Comparison of ENCODE assay signal across 8 cellular contexts in the genomic region with DNA sequence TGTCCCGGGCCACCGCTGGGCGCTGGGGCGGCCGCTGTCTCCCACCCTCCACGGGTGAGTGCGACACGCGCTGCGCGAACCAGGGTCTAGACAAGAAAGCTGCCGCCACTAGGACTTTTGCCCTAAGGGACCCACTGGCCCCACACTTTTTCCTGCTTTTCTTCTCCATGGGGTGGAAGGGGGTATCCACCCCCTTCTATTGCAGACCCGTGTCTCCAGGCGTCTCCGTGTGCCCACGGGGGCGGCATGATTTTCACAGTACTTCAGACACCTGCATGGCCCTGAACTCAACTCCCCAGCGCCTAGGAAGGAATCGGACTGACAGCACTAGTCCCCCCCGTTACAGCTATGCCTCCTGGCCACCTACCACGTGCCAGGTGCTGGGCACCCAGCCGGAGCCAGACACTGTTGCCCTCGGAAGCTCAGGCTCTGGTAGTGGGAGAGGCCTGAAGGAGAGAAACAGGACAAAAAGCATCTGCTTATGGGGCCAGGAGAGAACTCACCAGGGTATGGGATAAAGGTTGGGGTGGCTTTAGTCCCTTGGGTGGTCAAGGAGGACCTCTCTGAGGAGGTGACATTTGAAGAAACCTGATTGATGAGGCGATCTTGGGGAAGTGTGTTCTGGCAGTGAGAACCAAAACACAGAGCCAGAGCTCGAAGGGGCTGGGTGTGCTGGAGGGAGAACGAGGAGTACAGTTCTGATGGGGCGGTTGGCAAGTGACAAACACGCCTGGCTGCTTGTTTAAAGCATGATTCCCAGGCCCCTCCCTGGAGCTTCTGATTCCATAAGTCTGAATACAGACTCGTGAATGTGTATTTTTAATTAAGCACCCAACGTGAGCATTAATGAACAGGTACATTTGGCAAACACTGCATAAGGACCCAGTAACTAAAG. TPM values are rescaled to one million over a fixed set of nuclear protein-coding genes. Genes with fewer than 3 reads are reported as not detected.
A peak's percentile ranks its signal among the peaks of the same experiment; 100 is the strongest.
DNase-seq lines count a peak whose midpoint lies in the region; ATAC-seq, FAIRE-seq and TF ChIP-seq lines count a peak whose summit lies in the region.

No MANE protein-coding gene starts in this region.

- TF ChIP-seq CTCF in A549 (IDR thresholded peaks at IDR 0.05) (no peak), H9 (conservative IDR thresholded peaks at IDR 0.05) (no peak)

- H3K36me3 ChIP-seq in mucosa of rectum (ENCODE audit: control insufficient read depth in 2 of 2, insufficient read depth in 2 of 2, low read length in 2 of 2), result peaks cover 0 to 4% of the 10 kb centered on the region in 2 donors

- H2AK5ac ChIP-seq in H9 (ENCODE audit: insufficient read length, low read length), result no peak overlapping the region

- no peaks in the 10 kb centered on the region for H4K20me1 ChIP-seq in H9 (ENCODE audit: control insufficient read depth, insufficient read depth, insufficient read length)

- no peak for TF ChIP-seq EP300 in A549 (IDR thresholded peaks at IDR 0.05)

- WGBS in A549 (ENCODE audit: missing lambda C conversion rate), result 71% methylated on average over 26 of the region's 30 CpGs
- no CpG with 5 or more reads among the region's 30 CpGs for WGBS in H9 (ENCODE audit: extremely low coverage, insufficient read length, low lambda C conversion rate)

- H3K27me3 Mint-ChIP-seq in H9 (ENCODE audit: low read depth), result peaks cover 74% of the 10 kb centered on the region

- no peak overlapping the region for H3K14ac ChIP-seq in H9 (ENCODE audit: insufficient read depth, low read length)

- H4K91ac ChIP-seq in H9 (ENCODE audit: insufficient read length, low read depth, low read length), result no peak overlapping the region

- H2AFZ ChIP-seq in H9 (ENCODE audit: low read length), result no peak overlapping the region

- H3K36me3 Mint-ChIP-seq in H9 (ENCODE audit: insufficient read depth in 1 of 3, low read depth in 3 of 3), result no peaks in the 10 kb centered on the region

- no peaks in the 10 kb centered on the region for H3K4me1 ChIP-seq in A549
- H3K4me1 ChIP-seq in H9 (ENCODE audit: insufficient read depth, low read length), result no peaks in the 10 kb centered on the region
- H3K4me1 ChIP-seq in mucosa of rectum (ENCODE audit: control insufficient read depth in 2 of 2, insufficient read depth in 2 of 2, low read length in 2 of 2), result peaks cover 20 to 27% of the 10 kb centered on the region in 2 donors

- no peak overlapping the region for H3K18ac ChIP-seq in H9 (ENCODE audit: insufficient read length, low read depth, low read length)

- H3K23ac ChIP-seq in H9 (ENCODE audit: insufficient read length, low read depth, low read length), result no peak overlapping the region

- TF ChIP-seq RAD21 in A549 (conservative IDR thresholded peaks at IDR 0.05 in 1 of 2, IDR thresholded peaks at IDR 0.05 in 1 of 2), result no peak

- no peak overlapping the region for H3K4ac ChIP-seq in H9 (ENCODE audit: low read depth, low read length)

- H3K56ac ChIP-seq in H9 (ENCODE audit: insufficient read length, low read depth, low read length), result no peak overlapping the region

- H3K23me2 ChIP-seq in H9 (ENCODE audit: insufficient read length, low read depth, low read length, poor library complexity, severe bottlenecking), result peaks cover 3% of the 10 kb centered on the region

- no peak overlapping the region for H4K8ac ChIP-seq in H9 (replicated peaks; ENCODE audit: insufficient read length, low read depth, low read length)

- TF ChIP-seq POLR2A in A549 (IDR thresholded peaks at IDR 0.05; ENCODE audit: low read length), result no peak

- H3K27ac Mint-ChIP-seq in H9, result no peak overlapping the region

- CTCF ChIA-PET in A549 (lab: Yijun Ruan, JAX), result interaction anchor here (0.6 to 3.0 kb wide), 4 partner anchors 20 to 237 kb away, joined by 3 to 10 read pairs (median 5); no protein-coding TSS in a partner anchor

- no peak overlapping the region for H3K9ac ChIP-seq in H9 (ENCODE audit: extremely low read depth, insufficient read length, low read length)
- peak overlapping the region; percentile 14 to 31 for H3K9ac ChIP-seq in mucosa of rectum (ENCODE audit: low read depth in 1 of 2, low read length in 2 of 2)

- peak overlapping the region; percentile 53 to 73 for H3K4me3 Mint-ChIP-seq in H9

- POLR2A ChIA-PET in A549 (lab: Yijun Ruan, JAX), result interaction anchor here (1.1 kb wide), 1 partner anchor 86 kb away, joined by 9 read pairs; no protein-coding TSS in a partner anchor

- H2BK120ac ChIP-seq in H9 (ENCODE audit: low read depth, low read length, poor library complexity, severe bottlenecking), result no peak overlapping the region

- H2BK20ac ChIP-seq in H9 (ENCODE audit: low read depth, low read length, poor library complexity, severe bottlenecking), result no peak overlapping the region

- no peak overlapping the region for H4K5ac ChIP-seq in H9 (ENCODE audit: insufficient read length, low read depth, low read length)

- no peak overlapping the region for H2BK12ac ChIP-seq in H9 (ENCODE audit: insufficient read length, low read depth, low read length)

- H3K9me3 ChIP-seq in A549, result peaks cover 9% of the 10 kb centered on the region; the same call in 2 of the 3 replicates
- H3K9me3 ChIP-seq in H9 (ENCODE audit: control insufficient read depth, low read depth, low read length), result no peaks in the 10 kb centered on the region
- H3K9me3 ChIP-seq in mucosa of rectum (ENCODE audit: control insufficient read depth in 2 of 2, low read length in 2 of 2), result no peaks in the 10 kb centered on the region

- H3K4me1 Mint-ChIP-seq in H9, result peaks cover 11 to 19% of the 10 kb centered on the region in 2 experiments

- FAIRE-seq in A549 (lab: Jason Lieb, UNC), result no peak

- no peak overlapping the region for H2BK5ac ChIP-seq in H9 (ENCODE audit: insufficient read length, low read length)

- DNase-seq in A549 (ENCODE audit: low read depth in 1 of 2, low spot score in 1 of 2) (no peak), H9 (no peak), caudate nucleus (lab: John Stamatoyannopoulos, UW) (no peak), glomerular visceral epithelial cell (ENCODE audit: extremely low spot score) (no peak), AML-193 (lab: John Stamatoyannopoulos, UW) (no peak), HPDE6-E6E7 (ENCODE audit: extremely low spot score) (no peak), AG08396 (ENCODE audit: low spot score) (no peak)

- no peaks in the 10 kb centered on the region for H3K79me1 ChIP-seq in H9 (ENCODE audit: insufficient read depth, low read depth, low read length, poor library complexity, severe bottlenecking)

- no peaks in the 10 kb centered on the region for H3K79me2 ChIP-seq in H9 (ENCODE audit: insufficient read depth, low read length)

- H3K4me3 ChIP-seq in A549 (no peak overlapping the region), mucosa of rectum (ENCODE audit: low read length in 2 of 2) (peak overlapping the region; percentile 49 to 62)

- H2BK15ac ChIP-seq in H9 (ENCODE audit: low read depth, low read length), result no peak overlapping the region

- ATAC-seq in A549, result no peak

- no peak overlapping the region for H3K27ac ChIP-seq in A549
- H3K27ac ChIP-seq in H9 (ENCODE audit: insufficient read length, low read depth, low read length), result no peak overlapping the region
- peak overlapping the region; percentile 24 for H3K27ac ChIP-seq in caudate nucleus (ENCODE audit: low read depth, low read length)
- no peak overlapping the region for H3K27ac ChIP-seq in mucosa of rectum (ENCODE audit: low read depth in 2 of 2, low read length in 2 of 2)

- H3K27me3 ChIP-seq in H9 (ENCODE audit: insufficient read depth, low read length) (peaks cover 23% of the 10 kb centered on the region), mucosa of rectum (ENCODE audit: control insufficient read depth in 2 of 2, insufficient read depth in 2 of 2, low read length in 2 of 2) (peaks cover 2 to 3% of the 10 kb centered on the region in 2 donors)

- no peak overlapping the region for H3T11ph ChIP-seq in H9 (ENCODE audit: low read length)

- H3K4me2 ChIP-seq in A549 (peak overlapping the region; percentile 60), H9 (ENCODE audit: insufficient read depth, insufficient read length, low read length) (peak overlapping the region; percentile 42)

- no peaks in the 10 kb centered on the region for H3K9me3 Mint-ChIP-seq in H9

TF ChIP-seq in A549, 52 proteins besides CTCF, POLR2A, EP300 and RAD21 (continues in another document):
- TF ChIP-seq FOSL2 (IDR thresholded peaks at IDR 0.05), result no peak
- no peak for TF ChIP-seq FOSL2 (CRISPR knock-in tag; IDR thresholded peaks at IDR 0.05)
- no peak for TF ChIP-seq HEYL (CRISPR knock-in tag; IDR thresholded peaks at IDR 0.05)
- no peak for TF ChIP-seq BHLHE40 (IDR thresholded peaks at IDR 0.05; ENCODE audit: low read depth, low read length)
- no peak for TF ChIP-seq JUNB (IDR thresholded peaks at IDR 0.05)
- TF ChIP-seq MYC (IDR thresholded peaks at IDR 0.05; ENCODE audit: borderline replicate concordance, low read length), result no peak
- TF ChIP-seq, protein P1, sequence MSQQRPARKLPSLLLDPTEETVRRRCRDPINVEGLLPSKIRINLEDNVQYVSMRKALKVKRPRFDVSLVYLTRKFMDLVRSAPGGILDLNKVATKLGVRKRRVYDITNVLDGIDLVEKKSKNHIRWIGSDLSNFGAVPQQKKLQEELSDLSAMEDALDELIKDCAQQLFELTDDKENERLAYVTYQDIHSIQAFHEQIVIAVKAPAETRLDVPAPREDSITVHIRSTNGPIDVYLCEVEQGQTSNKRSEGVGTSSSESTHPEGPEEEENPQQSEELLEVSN (IDR thresholded peaks at IDR 0.05; ENCODE audit: borderline replicate concordance, low read depth), result no peak
- TF ChIP-seq, protein P2, sequence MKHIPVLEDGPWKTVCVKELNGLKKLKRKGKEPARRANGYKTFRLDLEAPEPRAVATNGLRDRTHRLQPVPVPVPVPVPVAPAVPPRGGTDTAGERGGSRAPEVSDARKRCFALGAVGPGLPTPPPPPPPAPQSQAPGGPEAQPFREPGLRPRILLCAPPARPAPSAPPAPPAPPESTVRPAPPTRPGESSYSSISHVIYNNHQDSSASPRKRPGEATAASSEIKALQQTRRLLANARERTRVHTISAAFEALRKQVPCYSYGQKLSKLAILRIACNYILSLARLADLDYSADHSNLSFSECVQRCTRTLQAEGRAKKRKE (CRISPR knock-in tag; IDR thresholded peaks at IDR 0.05; ENCODE audit: low read depth), result no peak
- TF ChIP-seq POLR2AphosphoS2 (conservative IDR thresholded peaks at IDR 0.05; ENCODE audit: low read length), result no peak

RNA-seq across cellular contexts. Expression of gene NFATC2, which starts 0.6 kb away (rescaled TPM):
- polyA plus RNA-seq in A549 (2011; rRNA removed), result 1.6 and 2.4 TPM in 2 replicates
- polyA plus RNA-seq in A549 (2012; cell fraction: cytosol; rRNA removed), result 0.81 and 1.2 TPM in 2 replicates
- polyA plus RNA-seq in A549 (2012; cell fraction: nucleus; rRNA removed), result 1.7 and 1.8 TPM in 2 replicates
- 0.75 to 0.99 TPM (median 0.75 TPM) in 3 replicates for polyA plus RNA-seq in A549 (2017; fragmentation: RNase III; extraction: RNeasy Plus Mini Kit Qiagen cat#74134 plus additional on column Dnase treatment)
- polyA minus RNA-seq in A549 (2011; rRNA and poly(A)+ RNA removed), result 1.4 and 2.4 TPM in 2 replicates
- total RNA-seq in H9 (2021), result 0.57 and 0.61 TPM in 2 replicates
